Comparison of ENCODE assay signal across 9 cellular contexts in genomic region chr1:31798433-31799195, GRCh38. TPM values are rescaled to one million over a fixed set of nuclear protein-coding genes. Genes with fewer than 3 reads are reported as not detected.
DNase-seq lines count a peak whose midpoint lies in the region; ATAC-seq and TF ChIP-seq lines count a peak whose summit lies in the region.
"Had no signal": no experiment of that assay in that cellular context is flagged by ENCODE, and none has a peak within 500 bp of the region (broad histone marks: within the 10 kb centered on the region; RNA-seq: fewer than 3 reads in every experiment).

No MANE protein-coding gene starts in this region.

- no peak for TF ChIP-seq CTCF in gastroesophageal sphincter (IDR thresholded peaks at IDR 0.05)

- no peaks in the 10 kb centered on the region for H3K36me3 ChIP-seq in gastroesophageal sphincter

- no peak for TF ChIP-seq POLR2A in gastroesophageal sphincter (IDR thresholded peaks at IDR 0.05)

- H3K27ac ChIP-seq in gastroesophageal sphincter = no peak overlapping the region

- peak overlapping the region; percentile 40 for H3K27ac Mint-ChIP-seq in activated T-cell treated with anti-CD3 and anti-CD28 coated beads, Interleukin-2, amount 50 U/mL, for 24 hours

- H3K4me1 Mint-ChIP-seq in activated T-cell treated with anti-CD3 and anti-CD28 coated beads, Interleukin-2, amount 50 U/mL, for 24 hours (ENCODE audit: low read depth) = peaks cover 16% of the 10 kb centered on the region

- H3K27me3 Mint-ChIP-seq in activated T-cell treated with anti-CD3 and anti-CD28 coated beads, Interleukin-2, amount 50 U/mL, for 24 hours = no peaks in the 10 kb centered on the region

- no peaks in the 10 kb centered on the region for H3K9me3 Mint-ChIP-seq in activated T-cell treated with anti-CD3 and anti-CD28 coated beads, Interleukin-2, amount 50 U/mL, for 24 hours

- H3K9me3 ChIP-seq in gastroesophageal sphincter = no peaks in the 10 kb centered on the region

- ATAC-seq in SK-N-SH treated with all-trans-retinoic acid at 6 μM for 48 hours (peak; percentile 89), gastroesophageal sphincter (peak; percentile 46), GM21825 (IDR thresholded peaks at IDR 0.05; ENCODE audit: unreplicated experiment) (no peak)

- H3K36me3 Mint-ChIP-seq in activated T-cell treated with anti-CD3 and anti-CD28 coated beads, Interleukin-2, amount 50 U/mL, for 24 hours (ENCODE audit: low read depth) = no peaks in the 10 kb centered on the region

- peaks cover 35% of the 10 kb centered on the region for H3K27me3 ChIP-seq in gastroesophageal sphincter

- H3K4me3 ChIP-seq in gastroesophageal sphincter = no peak overlapping the region

- 13% methylated on average over 6 of the region's 17 CpGs; no CpG with 5 or more reads in 1 of the 2 donors for WGBS in gastroesophageal sphincter (ENCODE audit: low coverage in 1 of 2), 2 donors

- DNase-seq in activated T-cell treated with anti-CD3 and anti-CD28 coated beads, Interleukin-2, amount 50 U/mL, for 24 hours = peak; percentile 37
- DNase-seq in activated T-cell treated with anti-CD3 and anti-CD28 coated beads, Interleukin-2, amount 50 U/mL, for 1 hour = no peak
- DNase-seq in stromal cell of bone marrow (ENCODE audit: low read depth) = peak; percentile 92
- DNase-seq in posterior vena cava (ENCODE audit: low spot score) = no peak
- DNase-seq in inferior parietal cortex (ENCODE audit: extremely low spot score) = no peak
- DNase-seq: DND-41 had no signal

- no peak overlapping the region for H3K4me3 Mint-ChIP-seq in activated T-cell treated with anti-CD3 and anti-CD28 coated beads, Interleukin-2, amount 50 U/mL, for 24 hours

- TF ChIP-seq EP300 in gastroesophageal sphincter (IDR thresholded peaks at IDR 0.05) = no peak

- intact Hi-C loops in posterior vena cava (cut with DNase I) = loop anchor here in 1 of 2 donors (10.0 kb wide), 1 partner anchor 166 kb away; no protein-coding TSS in a partner anchor

- H3K4me1 ChIP-seq in gastroesophageal sphincter = no peaks in the 10 kb centered on the region

TF ChIP-seq in SK-N-SH treated with all-trans-retinoic acid at 6 μM for 48 hours, 23 proteins besides CTCF, POLR2A, EP300 and RAD21:
- TF ChIP-seq TCF4 (CRISPR knock-in tag; IDR thresholded peaks at IDR 0.05; ENCODE audit: borderline replicate concordance) (no peak), ZC3H10 (CRISPR knock-in tag; IDR thresholded peaks at IDR 0.05) (no peak), ARNTL (CRISPR knock-in tag; IDR thresholded peaks at IDR 0.05; ENCODE audit: borderline replicate concordance, low read depth) (no peak)

RNA-seq across cellular contexts. Expression of gene SPOCD1, which starts 17.2 kb away (rescaled TPM):
- total RNA-seq in gastroesophageal sphincter (1 to 10 TPM in 2 of 4 donors, under 1 TPM in 1, not detected in 1; 0.27 to 1.6 (median 1.3) TPM), posterior vena cava (10 to 100 TPM; 13.5 to 23.0 TPM)

RNA-seq across cellular contexts. Expression of gene ADGRB2, which starts 34.5 kb away (rescaled TPM):
- total RNA-seq in gastroesophageal sphincter = 1 to 10 TPM; 1.7 to 6.0 (median 3.2) TPM
- 1 to 10 TPM; 3.8 to 5.3 TPM for total RNA-seq in posterior vena cava

Comparison
In these comparisons a context has a peak if more than half of its experiments do, and no peak if none do; other contexts are left out.
1. DNase-seq: peak in activated T-cell treated with anti-CD3 and anti-CD28 coated beads, Interleukin-2, amount 50 U/mL, for 24 hours (single experiment) and stromal cell of bone marrow (single experiment); none in activated T-cell treated with anti-CD3 and anti-CD28 coated beads, Interleukin-2, amount 50 U/mL, for 1 hour (single experiment), posterior vena cava (single experiment) and inferior parietal cortex (single experiment).
2. RNA of gene SPOCD1, which starts 17.2 kb away (total RNA-seq): 13.5 to 23.0 TPM in posterior vena cava; 0.27 to 1.6 TPM in gastroesophageal sphincter; every median in the first group is over 4 times any median in the second.